In genomic region chr3:120678331-120678845, GRCh38 we compare ENCODE assay signal across 8 cellular contexts. TPM values are rescaled to one million over a fixed set of nuclear protein-coding genes. Genes with fewer than 3 reads are reported as not detected.
DNase-seq lines count a peak whose midpoint lies in the region; ATAC-seq and TF ChIP-seq lines count a peak whose summit lies in the region.

No MANE protein-coding gene starts in this region.

- peaks cover 77% of the 10 kb centered on the region for H3K4me1 Mint-ChIP-seq in GM23338

- H3K9me3 Mint-ChIP-seq in GM23338: peaks cover 9% of the 10 kb centered on the region

- TF ChIP-seq CTCF in GM23338 (conservative IDR thresholded peaks at IDR 0.05; ENCODE audit: low read depth in 2 of 2) (no peak), right atrium auricular region (IDR thresholded peaks at IDR 0.05) (no peak), retinal pigment epithelial cell (conservative IDR thresholded peaks at IDR 0.05; ENCODE audit: low read depth, low read length) (no peak)

- H3F3A ChIP-seq in GM23338 (replicated peaks; ENCODE audit: low read depth): 0 out of 2 replicates have a peak, but pooled peaks cover 4% of the 10 kb centered on the region

- H3K4me3 ChIP-seq in GM23338: no peak overlapping the region
- no peak overlapping the region for H3K4me3 ChIP-seq in right atrium auricular region
- H3K4me3 ChIP-seq in retinal pigment epithelial cell (ENCODE audit: low read length): peak overlapping the region; percentile 21

- no peaks in the 10 kb centered on the region for H4K20me1 ChIP-seq in GM23338 (replicated peaks; ENCODE audit: insufficient read depth)

- 0 out of 2 replicates have a peak, but pooled peaks cover 6% of the 10 kb centered on the region for H3K9me2 ChIP-seq in GM23338 (ENCODE audit: insufficient read depth)

- H3K27me3 ChIP-seq in GM23338 (ENCODE audit: insufficient read depth) (no peaks in the 10 kb centered on the region), right atrium auricular region (no peaks in the 10 kb centered on the region)

- DNase-seq in ELF-1 (ENCODE audit: low read depth, low spot score): peak; percentile 40
- peak; percentile 51 for DNase-seq in GM23338 (ENCODE audit: low spot score)
- DNase-seq in KG1 (lab: John Stamatoyannopoulos, UW): peak; percentile 51
- peak; percentile 27 for DNase-seq in amniotic stem cell (lab: John Stamatoyannopoulos, UW)
- DNase-seq in right atrium auricular region (ENCODE audit: low spot score): peak; percentile 64
- DNase-seq in retinal pigment epithelial cell (ENCODE audit: low read depth): peak; percentile 80
- DNase-seq in stimulated activated CD4-positive, alpha-beta T cell treated with anti-CD3 and anti-CD28 coated beads, Interleukin-15, amount 100 ng/mL, for 24 hours: no peak

- H3K4me3 Mint-ChIP-seq in GM23338: peak overlapping the region; percentile 3; the same call in 1 of the 3 replicates

- H3K27ac Mint-ChIP-seq in GM23338: peak overlapping the region; percentile 99

- no peaks in the 10 kb centered on the region for H3K9me3 ChIP-seq in right atrium auricular region

- H3K27ac ChIP-seq in GM23338 (ENCODE audit: low read depth) (peak overlapping the region; percentile 98), right atrium auricular region (peak overlapping the region in 1 of 2 donors; percentile 21)

- ATAC-seq in GM23338: peak; percentile 85
- ATAC-seq in activated CD4-positive, CD25-positive, alpha-beta regulatory T cell treated with anti-CD3 and anti-CD28 coated beads, Interleukin-2, amount 50 U/mL, for 24 hours: no peak

- no peaks in the 10 kb centered on the region for H3K79me2 ChIP-seq in GM23338 (replicated peaks; ENCODE audit: insufficient read depth)

- H3K4me1 ChIP-seq in GM23338 (ENCODE audit: insufficient read depth) (peaks cover 39% of the 10 kb centered on the region), right atrium auricular region (peaks cover 0 to 15% of the 10 kb centered on the region in 2 donors)

- H3K4me2 ChIP-seq in GM23338: peak overlapping the region; percentile 48

- H3K36me3 ChIP-seq in GM23338 (ENCODE audit: insufficient read depth) (no peaks in the 10 kb centered on the region), right atrium auricular region (no peaks in the 10 kb centered on the region)

- peaks cover 3% of the 10 kb centered on the region for H3K27me3 Mint-ChIP-seq in GM23338 (ENCODE audit: insufficient read depth, low read depth, poor library complexity)

- H2AFZ ChIP-seq in GM23338: no peak overlapping the region

- peaks cover 16% of the 10 kb centered on the region for H3K36me3 Mint-ChIP-seq in GM23338 (ENCODE audit: low read depth)

TF ChIP-seq in GM23338, 12 proteins besides CTCF, POLR2A, EP300 and RAD21:
- TF ChIP-seq STAT1 (IDR thresholded peaks at IDR 0.05; ENCODE audit: unreplicated experiment) (no peak), ZNF462 (CRISPR knock-in tag; IDR thresholded peaks at IDR 0.05) (peak; percentile 59; the same call in 1 of the 2 replicates), ETS1 (IDR thresholded peaks at IDR 0.05) (no peak), CREB1 (CRISPR knock-in tag; IDR thresholded peaks at IDR 0.05; ENCODE audit: low read depth) (0 out of 2 replicates have a peak, but pooled peaks have one; percentile 23), POLR2AphosphoS5 (IDR thresholded peaks at IDR 0.05; ENCODE audit: low read depth) (0 out of 2 replicates have a peak, but pooled peaks have one; percentile 26)

RNA-seq across cellular contexts. Expression of gene HGD, which starts 3.7 kb away (rescaled TPM):
- total RNA-seq in GM23338 (2014; rRNA removed; shearing (Covaris generic)): not detected in 2 replicates
- polyA plus RNA-seq in GM23338 (2016; fragmentation: Nextera tagmentation; extraction: Ambion mirVana): not detected in 2 replicates
- total RNA-seq in right atrium auricular region: under 1 TPM in 1 of 2 donors, not detected in 1; 0.41 TPM
